In genomic region chr18:57077005-57077735, GRCh38 we compare ENCODE assay signal across 24 cellular contexts.
A peak's percentile ranks its signal among the peaks of the same experiment; 100 is the strongest.
DNase-seq lines count a peak whose midpoint lies in the region; ATAC-seq and TF ChIP-seq lines count a peak whose summit lies in the region.
"Had no signal": no experiment of that assay in that cellular context is flagged by ENCODE, and none has a peak within 500 bp of the region (broad histone marks: within the 10 kb centered on the region; RNA-seq: fewer than 3 reads in every experiment).

No MANE protein-coding gene starts in this region.

- no peaks in the 10 kb centered on the region for H3K27me3 ChIP-seq in CD8-positive, alpha-beta T cell (ENCODE audit: insufficient read depth, low read length)
- no peaks in the 10 kb centered on the region for H3K27me3 ChIP-seq in MM.1S (replicated peaks; ENCODE audit: insufficient read depth, low read length)
- H3K27me3 ChIP-seq: cardiac muscle cell, SJCRH30 had no signal

- intact Hi-C loops in CD8-positive, alpha-beta T cell (cut with DNase I, micrococcal nuclease) = no loop called here

- no peak overlapping the region for H3K27ac ChIP-seq in CD8-positive, alpha-beta T cell (ENCODE audit: low read depth, low read length)
- H3K27ac ChIP-seq in MM.1S (ENCODE audit: low read length) = no peak overlapping the region
- H3K27ac ChIP-seq: cardiac muscle cell, coronary artery, esophagus squamous epithelium, neutrophil, psoas muscle, SJCRH30 had no signal

- DNase-seq in CD8-positive, alpha-beta T cell = no peak
- DNase-seq in effector memory CD8-positive, alpha-beta T cell = no peak
- DNase-seq in NCI-H2107 treated with DMSO at 0.1 percent for 48 hours (lab: John Stamatoyannopoulos, UW; ENCODE audit: unreplicated experiment) (no peak), NOMO-1 (lab: John Stamatoyannopoulos, UW; ENCODE audit: unreplicated experiment in 2 of 2) (no peak), MM.1S (no peak)
- DNase-seq: aorta; CD4-positive, alpha-beta T cell; esophagus squamous epithelium; HCEC 1CT; left cardiac atrium; mammary epithelial cell; NCI-H2029; psoas muscle; SJCRH30 had no signal

- no peak overlapping the region for H2AFZ ChIP-seq in MM.1S (ENCODE audit: low read length)

- peaks cover 2% of the 10 kb centered on the region for H3K27me3 Mint-ChIP-seq in CD8-positive, alpha-beta T cell (ENCODE audit: low read depth)
- peaks cover 0 to 8% of the 10 kb centered on the region in 2 donors for H3K27me3 Mint-ChIP-seq in effector memory CD8-positive, alpha-beta T cell

- peaks cover 24% of the 10 kb centered on the region for H3K4me1 Mint-ChIP-seq in CD8-positive, alpha-beta T cell (ENCODE audit: low read depth)
- H3K4me1 Mint-ChIP-seq in effector memory CD8-positive, alpha-beta T cell (ENCODE audit: low read depth in 2 of 2) = peaks cover 5 to 16% of the 10 kb centered on the region in 2 donors

- peak overlapping the region; percentile 60 for H3K27ac Mint-ChIP-seq in CD8-positive, alpha-beta T cell
- H3K27ac Mint-ChIP-seq in effector memory CD8-positive, alpha-beta T cell = peak overlapping the region; percentile 41 to 75
- H3K27ac Mint-ChIP-seq: activated naive CD4-positive, alpha-beta T cell treated with anti-CD3 and anti-CD28 coated beads, Interleukin-2, amount 50 U/mL, for 24 hours; activated T-helper 1 cell treated with anti-CD3 and anti-CD28 coated beads, Interleukin-12 subunit alpha, Interleukin-12 subunit beta, Interleukin-2, Interleukin-4 antibody, amounts not matched to agents 30 ng/mL and 10 ng/mL and 1 ng/mL, durations not matched to agents 14 hours and 24 hours and 36 hours; CD4-positive, alpha-beta T cell; T-cell; type B pancreatic cell had no signal

- peaks cover 23% of the 10 kb centered on the region for H3K4me1 ChIP-seq in CD8-positive, alpha-beta T cell (ENCODE audit: insufficient read depth, low read length)
- no peaks in the 10 kb centered on the region for H3K4me1 ChIP-seq in MM.1S (ENCODE audit: low read length)
- H3K4me1 ChIP-seq: esophagus squamous epithelium, psoas muscle, SJCRH30 had no signal

- POLR2A ChIA-PET in CD8-positive, alpha-beta T cell (lab: Charles Lee) = no interaction called here

- no peak for ATAC-seq in CD8-positive, alpha-beta T cell
- ATAC-seq in GM19043 (IDR thresholded peaks at IDR 0.05; ENCODE audit: low read depth, unreplicated experiment) (peak; percentile 7), HG03558 (IDR thresholded peaks at IDR 0.05; ENCODE audit: extremely low read depth, unreplicated experiment) (peak; percentile 4), GM18520 (IDR thresholded peaks at IDR 0.05; ENCODE audit: unreplicated experiment) (no peak)
- ATAC-seq in effector memory CD8-positive, alpha-beta T cell (replicated peaks) = no peak
- ATAC-seq: left cardiac atrium, psoas muscle had no signal

- no peaks in the 10 kb centered on the region for H3K9me3 ChIP-seq in CD8-positive, alpha-beta T cell (ENCODE audit: low read length)
- no peaks in the 10 kb centered on the region for H3K9me3 ChIP-seq in MM.1S (replicated peaks; ENCODE audit: insufficient read depth, low read length)
- H3K9me3 ChIP-seq: esophagus squamous epithelium, neutrophil, psoas muscle, SJCRH30 had no signal

- H3K79me2 ChIP-seq in MM.1S (ENCODE audit: low read length) = no peaks in the 10 kb centered on the region

- H4K20me1 ChIP-seq in MM.1S (ENCODE audit: insufficient read depth, low read length) = no peaks in the 10 kb centered on the region

- CTCF ChIA-PET in CD8-positive, alpha-beta T cell (lab: Charles Lee) = no interaction called here

- no peaks in the 10 kb centered on the region for H3F3A ChIP-seq in MM.1S (ENCODE audit: insufficient read depth, low read length)

- no peaks in the 10 kb centered on the region for H3K9me2 ChIP-seq in MM.1S (replicated peaks; ENCODE audit: insufficient read depth, low read length)

- H3K4me2 ChIP-seq in MM.1S (ENCODE audit: low read depth, low read length) = no peak overlapping the region

- peak overlapping the region; percentile 62 for H3K4me3 Mint-ChIP-seq in CD8-positive, alpha-beta T cell
- H3K4me3 Mint-ChIP-seq in effector memory CD8-positive, alpha-beta T cell = peak overlapping the region; percentile 41 to 47
- H3K4me3 Mint-ChIP-seq: activated naive CD4-positive, alpha-beta T cell treated with anti-CD3 and anti-CD28 coated beads, Interleukin-2, amount 50 U/mL, for 24 hours; activated T-helper 1 cell treated with anti-CD3 and anti-CD28 coated beads, Interleukin-12 subunit alpha, Interleukin-12 subunit beta, Interleukin-2, Interleukin-4 antibody, amounts not matched to agents 30 ng/mL and 10 ng/mL and 1 ng/mL, durations not matched to agents 14 hours and 24 hours and 36 hours; CD4-positive, alpha-beta T cell; type B pancreatic cell had no signal

- no peak overlapping the region for H3K9ac ChIP-seq in MM.1S (ENCODE audit: low read length)

- TF ChIP-seq CTCF in CD8-positive, alpha-beta T cell (IDR thresholded peaks at IDR 0.05) = no peak
- TF ChIP-seq CTCF in MM.1S (IDR thresholded peaks at IDR 0.05; ENCODE audit: low read length) = no peak

- no peaks in the 10 kb centered on the region for H3K36me3 Mint-ChIP-seq in CD8-positive, alpha-beta T cell
- H3K36me3 Mint-ChIP-seq in effector memory CD8-positive, alpha-beta T cell (ENCODE audit: insufficient read depth) = peaks cover 2% of the 10 kb centered on the region
- H3K36me3 Mint-ChIP-seq: activated naive CD4-positive, alpha-beta T cell treated with anti-CD3 and anti-CD28 coated beads, Interleukin-2, amount 50 U/mL, for 24 hours; T-cell; type B pancreatic cell had no signal

- no peaks in the 10 kb centered on the region for H3K9me3 Mint-ChIP-seq in CD8-positive, alpha-beta T cell
- no peaks in the 10 kb centered on the region for H3K9me3 Mint-ChIP-seq in effector memory CD8-positive, alpha-beta T cell
- H3K9me3 Mint-ChIP-seq: activated naive CD4-positive, alpha-beta T cell treated with anti-CD3 and anti-CD28 coated beads, Interleukin-2, amount 50 U/mL, for 24 hours; CD4-positive, alpha-beta T cell; type B pancreatic cell had no signal

- H3K4me3 ChIP-seq in CD8-positive, alpha-beta T cell (ENCODE audit: low read depth, low read length) = no peak overlapping the region
- no peak overlapping the region for H3K4me3 ChIP-seq in MM.1S (ENCODE audit: low read length)
- H3K4me3 ChIP-seq: cardiac muscle cell, coronary artery, esophagus squamous epithelium, psoas muscle, SJCRH30 had no signal

- no peaks in the 10 kb centered on the region for H3K36me3 ChIP-seq in CD8-positive, alpha-beta T cell (ENCODE audit: insufficient read depth, low read length)
- no peaks in the 10 kb centered on the region for H3K36me3 ChIP-seq in MM.1S (replicated peaks; ENCODE audit: insufficient read depth, low read length)
- H3K36me3 ChIP-seq: cardiac muscle cell, esophagus squamous epithelium, neutrophil, SJCRH30 had no signal

Comparison
In these comparisons a context has a peak if more than half of its experiments do, and no peak if none do; other contexts are left out.
1. ATAC-seq: peak in GM19043 (single experiment) and HG03558 (single experiment); none in CD8-positive, alpha-beta T cell (single experiment), effector memory CD8-positive, alpha-beta T cell (single experiment) and GM18520 (single experiment).